Comparison of ENCODE assay signal across 8 cellular contexts in the genomic region with DNA sequence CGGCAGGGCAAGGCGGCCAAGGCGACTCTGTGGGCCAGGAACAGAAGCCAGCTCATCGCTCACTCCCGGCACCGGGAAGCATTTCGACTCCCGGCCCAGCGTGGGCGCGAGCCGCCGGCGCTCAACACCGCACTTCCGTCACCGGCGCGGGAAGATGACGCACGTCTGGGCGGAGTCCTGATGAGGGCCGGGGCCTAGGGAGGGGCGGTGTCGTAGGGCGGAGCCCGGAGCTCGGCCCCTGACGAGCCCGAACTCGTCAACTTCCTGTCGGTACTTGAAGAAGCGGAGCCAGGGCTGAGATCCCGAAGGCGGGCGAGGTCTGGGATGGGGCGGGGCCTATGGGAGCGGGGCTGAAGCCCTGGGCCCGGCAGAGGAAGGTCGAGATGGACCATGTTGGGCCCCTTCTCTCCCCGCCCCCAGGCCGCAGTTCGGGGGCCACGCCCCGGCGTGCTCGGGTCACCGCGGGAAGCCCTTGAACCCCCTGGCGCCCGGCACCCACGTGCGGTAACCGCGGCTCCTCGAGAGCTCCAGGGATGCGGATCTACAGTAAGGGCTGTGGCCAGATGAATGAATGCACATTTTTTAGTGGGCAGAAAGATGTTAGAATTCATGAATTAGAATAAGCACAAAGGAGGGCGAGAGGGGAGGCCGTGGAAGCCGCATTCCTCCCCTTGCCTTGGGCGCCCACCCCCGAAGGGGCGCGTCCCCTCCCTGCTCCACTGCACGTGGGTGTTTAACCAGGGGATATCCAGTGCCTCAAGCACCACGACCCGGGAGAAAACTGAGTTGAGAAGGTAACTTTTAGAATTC. TPM values are rescaled to one million over a fixed set of nuclear protein-coding genes. Genes with fewer than 3 reads are reported as not detected.
DNase-seq lines count a peak whose midpoint lies in the region; FAIRE-seq and TF ChIP-seq lines count a peak whose summit lies in the region.

A gene with protein sequence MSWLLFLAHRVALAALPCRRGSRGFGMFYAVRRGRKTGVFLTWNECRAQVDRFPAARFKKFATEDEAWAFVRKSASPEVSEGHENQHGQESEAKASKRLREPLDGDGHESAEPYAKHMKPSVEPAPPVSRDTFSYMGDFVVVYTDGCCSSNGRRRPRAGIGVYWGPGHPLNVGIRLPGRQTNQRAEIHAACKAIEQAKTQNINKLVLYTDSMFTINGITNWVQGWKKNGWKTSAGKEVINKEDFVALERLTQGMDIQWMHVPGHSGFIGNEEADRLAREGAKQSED (minus strand): TSS at position 129 of the 810 bp plus-strand sequence. CDS start 73 bp downstream, at position 56.

- H3K4ac ChIP-seq in neuronal stem cell (ENCODE audit: low read length): peak within 1 kb of the TSS; percentile 87

- H3K36me3 ChIP-seq in SK-N-MC (ENCODE audit: insufficient read depth, low read length) (peaks cover 36% of the 10 kb centered on the region), neuronal stem cell (replicated peaks in 1 of 2; ENCODE audit: control insufficient read depth in 2 of 2, insufficient read depth in 2 of 2, low read length in 2 of 2) (peaks cover 19 to 67% of the 10 kb centered on the region in 2 donors)

- peaks cover 22% of the 10 kb centered on the region for H3K36me3 Mint-ChIP-seq in HFFc6 (ENCODE audit: low read depth)
- peaks cover 35% of the 10 kb centered on the region for H3K36me3 Mint-ChIP-seq in activated naive CD4-positive, alpha-beta T cell treated with anti-CD3 and anti-CD28 coated beads, Interleukin-2, amount 10 ng/mL, durations not matched to agents 7 days and 5 days

- no peaks in the 10 kb centered on the region for H3K9me3 Mint-ChIP-seq in HFFc6
- no peaks in the 10 kb centered on the region for H3K9me3 Mint-ChIP-seq in activated naive CD4-positive, alpha-beta T cell treated with anti-CD3 and anti-CD28 coated beads, Interleukin-2, amount 10 ng/mL, durations not matched to agents 7 days and 5 days

- TF ChIP-seq CTCF in HFFc6 (IDR thresholded peaks at IDR 0.05): no peak
- TF ChIP-seq CTCF in NB4 (IDR thresholded peaks at IDR 0.05; ENCODE audit: low read depth, low read length): no peak
- no peak for TF ChIP-seq CTCF in subcutaneous adipose tissue (IDR thresholded peaks at IDR 0.05; ENCODE audit: low read depth)

- no peaks in the 10 kb centered on the region for H3K27me3 Mint-ChIP-seq in HFFc6 (ENCODE audit: insufficient read depth)
- no peaks in the 10 kb centered on the region for H3K27me3 Mint-ChIP-seq in activated naive CD4-positive, alpha-beta T cell treated with anti-CD3 and anti-CD28 coated beads, Interleukin-2, amount 10 ng/mL, durations not matched to agents 7 days and 5 days

- no peak within 1 kb of the TSS for H2BK120ac ChIP-seq in neuronal stem cell (ENCODE audit: low read depth, low read length)

- peak; percentile 88 for DNase-seq in GM04503 (ENCODE audit: low read depth)
- DNase-seq in HFFc6: peak; percentile 97
- peak; percentile 100 for DNase-seq in NB4 (ENCODE audit: low read depth)
- DNase-seq in SK-N-MC (ENCODE audit: low read depth, low spot score): peak; percentile 64
- peak; percentile 98 for DNase-seq in activated naive CD4-positive, alpha-beta T cell treated with anti-CD3 and anti-CD28 coated beads, Interleukin-2, amount 10 ng/mL, durations not matched to agents 7 days and 5 days
- peak; percentile 100 for DNase-seq in frontal cortex (ENCODE audit: low spot score in 2 of 2)
- DNase-seq in neuronal stem cell (ENCODE audit: low spot score): peak; percentile 99

- H3K27ac ChIP-seq in SK-N-MC (peak within 1 kb of the TSS; percentile 79), neuronal stem cell (replicated peaks; ENCODE audit: low read length) (peak within 1 kb of the TSS; percentile 95)

- H2BK15ac ChIP-seq in neuronal stem cell (ENCODE audit: low read length): no peak within 1 kb of the TSS

- H3K9ac ChIP-seq in SK-N-MC (ENCODE audit: insufficient read length) (peak within 1 kb of the TSS; percentile 98), neuronal stem cell (ENCODE audit: low read depth, low read length, poor library complexity) (peak within 1 kb of the TSS; percentile 93)

- H3K14ac ChIP-seq in neuronal stem cell (ENCODE audit: low read length): peak within 1 kb of the TSS; percentile 56

- peak within 1 kb of the TSS; percentile 82 for H3K4me2 ChIP-seq in neuronal stem cell (ENCODE audit: insufficient read depth, low read length, poor library complexity, severe bottlenecking)

- peak within 1 kb of the TSS; percentile 10 for H4K8ac ChIP-seq in neuronal stem cell (ENCODE audit: low read depth, low read length)

- peaks cover 2 to 4% of the 10 kb centered on the region in 2 donors for H3K4me1 ChIP-seq in neuronal stem cell (ENCODE audit: control insufficient read depth in 2 of 2, insufficient read depth in 1 of 2, low read depth in 1 of 2, low read length in 2 of 2)

- peaks cover 24% of the 10 kb centered on the region for H3K4me1 Mint-ChIP-seq in HFFc6 (ENCODE audit: low read depth)
- peaks cover 57% of the 10 kb centered on the region for H3K4me1 Mint-ChIP-seq in activated naive CD4-positive, alpha-beta T cell treated with anti-CD3 and anti-CD28 coated beads, Interleukin-2, amount 10 ng/mL, durations not matched to agents 7 days and 5 days

- peak within 1 kb of the TSS; percentile 96 for H3K23ac ChIP-seq in neuronal stem cell (ENCODE audit: low read depth, low read length, poor library complexity)

- peak within 1 kb of the TSS; percentile 95 for H3K27ac Mint-ChIP-seq in HFFc6
- peak within 1 kb of the TSS; percentile 96 for H3K27ac Mint-ChIP-seq in activated naive CD4-positive, alpha-beta T cell treated with anti-CD3 and anti-CD28 coated beads, Interleukin-2, amount 10 ng/mL, durations not matched to agents 7 days and 5 days

- H2AK5ac ChIP-seq in neuronal stem cell (ENCODE audit: low read depth, low read length): peak within 1 kb of the TSS; percentile 76

- peak within 1 kb of the TSS; percentile 95 for H2BK5ac ChIP-seq in neuronal stem cell (ENCODE audit: low read length)

- H3K4me3 ChIP-seq in NB4 (ENCODE audit: low read depth, low read length) (peak within 1 kb of the TSS; percentile 84), SK-N-MC (peak within 1 kb of the TSS; percentile 96), neuronal stem cell (ENCODE audit: low read length in 2 of 2) (peak within 1 kb of the TSS; percentile 83 to 94)

- H2AFZ ChIP-seq in neuronal stem cell (ENCODE audit: low read length): peak within 1 kb of the TSS; percentile 91

- WGBS in neuronal stem cell (ENCODE audit: extremely low coverage in 2 of 2, insufficient read length in 2 of 2, insufficient replicate concordance in 1 of 2), 2 donors: no CpG with 5 or more reads among the region's 67 CpGs

- H2BK12ac ChIP-seq in neuronal stem cell (ENCODE audit: low read length): no peak within 1 kb of the TSS

- H3K27me3 ChIP-seq in neuronal stem cell (ENCODE audit: control insufficient read depth in 3 of 3, insufficient read depth in 3 of 3, low read depth in 1 of 3, low read length in 3 of 3): peaks cover 0 to 2% (median 0%) of the 10 kb centered on the region in 3 experiments

- CTCF ChIA-PET in activated naive CD4-positive, alpha-beta T cell treated with anti-CD3 and anti-CD28 coated beads, Interleukin-2, amount 10 ng/mL, durations not matched to agents 7 days and 5 days (lab: Charles Lee): interaction anchor here (1.1 to 1.5 kb wide), 2 partner anchors 17 to 93 kb away, joined by 3 read pairs; no protein-coding TSS in a partner anchor

- peak within 1 kb of the TSS; percentile 90 for H3K18ac ChIP-seq in neuronal stem cell (ENCODE audit: low read length)

- peak within 1 kb of the TSS; percentile 94 for H3K4me3 Mint-ChIP-seq in HFFc6
- H3K4me3 Mint-ChIP-seq in activated naive CD4-positive, alpha-beta T cell treated with anti-CD3 and anti-CD28 coated beads, Interleukin-2, amount 10 ng/mL, durations not matched to agents 7 days and 5 days: peak within 1 kb of the TSS; percentile 84

- no peak within 1 kb of the TSS for H4K91ac ChIP-seq in neuronal stem cell (ENCODE audit: low read depth, low read length, poor library complexity)

- H3K9me3 ChIP-seq in SK-N-MC (ENCODE audit: low read depth, low read length) (no peaks in the 10 kb centered on the region), neuronal stem cell (replicated peaks in 1 of 2; ENCODE audit: control insufficient read depth in 2 of 2, insufficient read depth in 1 of 2, low read depth in 1 of 2, low read length in 2 of 2) (no peaks in the 10 kb centered on the region)

- TF ChIP-seq POLR2A in NB4 (IDR thresholded peaks at IDR 0.05; ENCODE audit: extremely low read depth, insufficient read length): peak; percentile 75

- H3K79me1 ChIP-seq in neuronal stem cell (ENCODE audit: low read depth, low read length): peaks cover 8% of the 10 kb centered on the region

- no peak for FAIRE-seq in frontal cortex (lab: Jason Lieb, UNC)

RNA-seq across cellular contexts. Expression of the gene that starts here (rescaled TPM):
- 10 to 100 TPM; 36.9 to 43.6 (median 39.7) TPM for total RNA-seq in HFFc6 (2021; fragmentation: NEBNext Ultra II Directional; extraction: Animal tissue kit (Norgen Biotek cat#: 25700))
- 20.8 TPM for total RNA-seq in frontal cortex
- polyA plus RNA-seq in neuronal stem cell (2013, experiment 1 of 2): 19.0 TPM
- 19.4 TPM for polyA plus RNA-seq in neuronal stem cell (2013, experiment 2 of 2)
- total RNA-seq in subcutaneous adipose tissue: 10 to 100 TPM; 16.0 to 26.4 (median 21.4) TPM

Comparison
In these comparisons a context has a peak if more than half of its experiments do, and no peak if none do; other contexts are left out.
1. Peak in every context shown above with its lines: DNase-seq, H3K4me3 ChIP-seq and H3K27ac ChIP-seq.